ENCODE assay signal across 28 cellular contexts in genomic region chr7:18450021-18450420, GRCh38.
"Had no signal": no experiment of that assay in that cellular context is flagged by ENCODE, and none has a peak within 500 bp of the region (broad histone marks: within the 10 kb centered on the region; RNA-seq: fewer than 3 reads in every experiment).

No MANE protein-coding gene starts in this region.

- H3K36me3 ChIP-seq: adrenal gland, ascending aorta, brain microvascular endothelial cell, gastrocnemius medialis, left lung, lower lobe of right lung, pancreas, right atrium auricular region, tibial nerve had no signal

- H3K4me1 ChIP-seq: adrenal gland, ascending aorta, left lung, lower lobe of right lung, pancreas had no signal

- H3K9me3 ChIP-seq: adrenal gland, ascending aorta, gastrocnemius medialis, left lung, lower lobe of right lung, pancreas, psoas muscle, right atrium auricular region, tibial nerve had no signal

- H3K27ac ChIP-seq: adrenal gland, ascending aorta, brain microvascular endothelial cell, gastrocnemius medialis, left lung, lower lobe of right lung, pancreas, psoas muscle, right atrium auricular region, tibial nerve had no signal

- FAIRE-seq: pancreas had no signal

- H3K4me3 ChIP-seq: adrenal gland, ascending aorta, gastrocnemius medialis, left lung, lower lobe of right lung, pancreas, psoas muscle, right atrium auricular region, tibial nerve had no signal

- DNase-seq: activated CD4-positive, alpha-beta T cell treated with anti-CD3 and anti-CD28 coated beads for 4 hours; activated CD4-positive, alpha-beta T cell treated with anti-CD3 and anti-CD28 coated beads, Interleukin-2, amount 50 U/mL, for 4 hours; activated CD4-positive, CD25-positive, alpha-beta regulatory T cell; activated effector memory CD4-positive, alpha-beta T cell treated with Interleukin-2 at 50 U/mL for 16 hours; activated naive CD4-positive, alpha-beta T cell treated with Interleukin-2 at 50 U/mL for 16 hours; activated T-cell treated with anti-CD3 and anti-CD28 coated beads for 4 hours; adrenal gland; brain microvascular endothelial cell; caudate nucleus; cortex of kidney; effector memory CD8-positive, alpha-beta T cell; erythroblast; gastrocnemius medialis; glutamatergic neuron; left lung; lower lobe of right lung; mesenchymal stem cell; naive thymus-derived CD8-positive, alpha-beta T cell; nucleus accumbens; pancreas; psoas muscle; stimulated activated CD4-positive, alpha-beta T cell treated with anti-CD3 and anti-CD28 coated beads, Interleukin-15, amount 100 ng/mL, for 24 hours; stimulated activated CD4-positive, alpha-beta T cell treated with anti-CD3 and anti-CD28 coated beads, Interleukin-2, amount 100 ng/mL, for 24 hours; stimulated activated naive CD4-positive, alpha-beta T cell treated with Interleukin-2 at 50 U/mL for 16 hours; T-helper 1 cell had no signal

- ATAC-seq: effector memory CD8-positive, alpha-beta T cell; gastrocnemius medialis; left lung; lower lobe of right lung; naive thymus-derived CD8-positive, alpha-beta T cell; pancreas; psoas muscle had no signal

- H3K27me3 ChIP-seq: adrenal gland, ascending aorta, brain microvascular endothelial cell, gastrocnemius medialis, left lung, pancreas, right atrium auricular region, tibial nerve had no signal
